ENCODE assay signal across 27 cellular contexts in genomic region chr16:21990381-21990944, GRCh38. TPM values are rescaled to one million over a fixed set of nuclear protein-coding genes. Genes with fewer than 3 reads are reported as not detected.
"Had no signal": no experiment of that assay in that cellular context is flagged by ENCODE, and none has a peak within 500 bp of the region (broad histone marks: within the 10 kb centered on the region; RNA-seq: fewer than 3 reads in every experiment).

No MANE protein-coding gene starts in this region.

- H3K36me3 ChIP-seq: left ventricle myocardium inferior, prostate gland had no signal

- H3K4me3 Mint-ChIP-seq: activated CD4-positive, alpha-beta T cell treated with anti-CD3 and anti-CD28 coated beads, Interleukin-2, amount 10 ng/mL, durations not matched to agents 7 days and 5 days; activated CD8-positive, alpha-beta memory T cell treated with anti-CD3 and anti-CD28 coated beads, Interleukin-2, amount 10 ng/mL, durations not matched to agents 7 days and 5 days; activated CD8-positive, alpha-beta T cell treated with anti-CD3 and anti-CD28 coated beads for 36 hours; activated naive CD4-positive, alpha-beta T cell treated with anti-CD3 and anti-CD28 coated beads, Interleukin-2, amount 50 U/mL, for 24 hours; brain; dendritic cell treated with granulocyte-macrophage colony-stimulating factor and Interleukin-4, amounts not matched to agents 40 ng/mL and 50 ng/mL, for 4 days; naive thymus-derived CD8-positive, alpha-beta T cell had no signal

- H3K27me3 Mint-ChIP-seq: activated CD4-positive, alpha-beta T cell treated with anti-CD3 and anti-CD28 coated beads, Interleukin-2, amount 10 ng/mL, durations not matched to agents 7 days and 5 days; activated CD8-positive, alpha-beta memory T cell treated with anti-CD3 and anti-CD28 coated beads, Interleukin-2, amount 10 ng/mL, durations not matched to agents 7 days and 5 days; activated CD8-positive, alpha-beta T cell treated with anti-CD3 and anti-CD28 coated beads for 36 hours; activated naive CD4-positive, alpha-beta T cell treated with anti-CD3 and anti-CD28 coated beads, Interleukin-2, amount 50 U/mL, for 24 hours; dendritic cell treated with granulocyte-macrophage colony-stimulating factor and Interleukin-4, amounts not matched to agents 40 ng/mL and 50 ng/mL, for 4 days; naive thymus-derived CD8-positive, alpha-beta T cell had no signal

- DNase-seq: activated CD4-positive, alpha-beta T cell treated with anti-CD3 and anti-CD28 coated beads, Interleukin-2, amount 10 ng/mL, durations not matched to agents 7 days and 5 days; activated CD4-positive, CD25-positive, alpha-beta regulatory T cell treated with anti-CD3 and anti-CD28 coated beads, Interleukin-2, amount 50 U/mL, for 72 hours; activated CD8-positive, alpha-beta memory T cell treated with anti-CD3 and anti-CD28 coated beads, Interleukin-2, amount 10 ng/mL, durations not matched to agents 7 days and 5 days; activated CD8-positive, alpha-beta T cell treated with anti-CD3 and anti-CD28 coated beads for 36 hours; activated gamma-delta T cell treated with Interleukin-2 at 50 U/mL for 16 hours; activated T-cell treated with anti-CD3 and anti-CD28 coated beads for 4 hours; anterior cingulate cortex; effector CD4-positive, alpha-beta T cell; foreskin melanocyte; left ventricle myocardium inferior; naive thymus-derived CD8-positive, alpha-beta T cell; stimulated activated CD4-positive, alpha-beta T cell treated with anti-CD3 and anti-CD28 coated beads, Interleukin-4, amount 100 ng/mL, for 24 hours; stimulated activated naive CD8-positive, alpha-beta T cell treated with anti-CD3 and anti-CD28 coated beads, Interleukin-15, Interleukin-2, amounts not matched to agents 100 U/mL and 50 U/mL, for 24 hours; WERI-Rb-1 had no signal

- H3K4me1 ChIP-seq: prostate gland had no signal

- H3K9me3 ChIP-seq: left ventricle myocardium inferior, prostate gland had no signal

- H3K36me3 Mint-ChIP-seq: activated naive CD4-positive, alpha-beta T cell treated with anti-CD3 and anti-CD28 coated beads, Interleukin-2, amount 50 U/mL, for 24 hours; brain had no signal

- ATAC-seq: activated CD8-positive, alpha-beta memory T cell treated with anti-CD3 and anti-CD28 coated beads, Interleukin-2, amount 10 ng/mL, durations not matched to agents 7 days and 5 days; activated CD8-positive, alpha-beta T cell treated with anti-CD3 and anti-CD28 coated beads for 36 hours; naive thymus-derived CD8-positive, alpha-beta T cell; stimulated activated naive CD8-positive, alpha-beta T cell treated with anti-CD3 and anti-CD28 coated beads, Interleukin-15, Interleukin-2, amounts not matched to agents 100 U/mL and 50 U/mL, for 24 hours had no signal

- H3K9me3 Mint-ChIP-seq: activated CD4-positive, alpha-beta T cell treated with anti-CD3 and anti-CD28 coated beads, Interleukin-2, amount 10 ng/mL, durations not matched to agents 7 days and 5 days; activated CD8-positive, alpha-beta T cell treated with anti-CD3 and anti-CD28 coated beads for 36 hours; activated naive CD4-positive, alpha-beta T cell treated with anti-CD3 and anti-CD28 coated beads, Interleukin-2, amount 50 U/mL, for 24 hours; brain; dendritic cell treated with granulocyte-macrophage colony-stimulating factor and Interleukin-4, amounts not matched to agents 40 ng/mL and 50 ng/mL, for 4 days; naive thymus-derived CD8-positive, alpha-beta T cell had no signal

- H3K27ac Mint-ChIP-seq: activated CD8-positive, alpha-beta memory T cell treated with anti-CD3 and anti-CD28 coated beads, Interleukin-2, amount 10 ng/mL, durations not matched to agents 7 days and 5 days; activated CD8-positive, alpha-beta T cell treated with anti-CD3 and anti-CD28 coated beads for 36 hours; activated naive CD4-positive, alpha-beta T cell treated with anti-CD3 and anti-CD28 coated beads, Interleukin-2, amount 50 U/mL, for 24 hours; dendritic cell treated with granulocyte-macrophage colony-stimulating factor and Interleukin-4, amounts not matched to agents 40 ng/mL and 50 ng/mL, for 4 days had no signal

- H3K4me3 ChIP-seq: left ventricle myocardium inferior, prostate gland had no signal

- H3K27ac ChIP-seq: left ventricle myocardium inferior, prostate gland, WERI-Rb-1 had no signal

RNA-seq across cellular contexts. Expression of gene PDZD9, which starts 10.5 kb away (rescaled TPM):
- total RNA-seq: activated CD4-positive, alpha-beta T cell treated with anti-CD3 and anti-CD28 coated beads, Interleukin-2, amount 10 ng/mL, durations not matched to agents 7 days and 5 days; activated CD8-positive, alpha-beta memory T cell treated with anti-CD3 and anti-CD28 coated beads, Interleukin-2, amount 10 ng/mL, durations not matched to agents 7 days and 5 days; activated CD8-positive, alpha-beta T cell treated with anti-CD3 and anti-CD28 coated beads for 36 hours; cardiac septum; kidney epithelial cell; left ventricle myocardium inferior; lung microvascular endothelial cell; naive thymus-derived CD8-positive, alpha-beta T cell; osteocyte; subcutaneous adipose tissue; T-helper 2 cell treated with Interferon-gamma antibody and Interleukin-4, amounts not matched to agents 100 ng/mL and 5 ng/mL, for 36 hours; ureter had no signal
- polyA plus RNA-seq: esophagus, thymus had no signal
